ENCODE assay signal across 1 cellular context in the genomic region with DNA sequence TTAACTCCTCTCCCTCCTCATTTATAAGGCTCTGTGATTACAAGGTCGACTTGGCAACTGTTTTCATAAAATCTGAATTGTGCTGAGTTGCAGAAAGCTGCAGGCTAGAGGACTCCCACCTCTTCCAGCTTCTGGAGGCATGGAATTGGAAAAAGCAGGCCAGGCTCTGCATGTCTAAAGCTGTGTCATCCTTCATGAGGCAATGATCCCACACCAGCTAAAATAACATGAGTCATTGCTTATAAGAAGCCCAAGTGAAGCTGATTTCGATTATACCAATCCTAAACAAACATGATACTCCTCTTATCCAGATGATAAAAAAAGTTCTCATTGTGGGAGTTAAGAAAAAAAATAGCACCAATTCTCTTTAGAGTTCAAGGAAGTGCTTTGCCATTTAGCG.
TF ChIP-seq lines count a peak whose summit lies in the region.

No MANE protein-coding gene starts in this region.

TF ChIP-seq in K562, 482 proteins besides CTCF, POLR2A, EP300 and RAD21 (continued from another document):
- TF ChIP-seq ZBTB2 (IDR thresholded peaks at IDR 0.05), result no peak
- no peak for TF ChIP-seq FOXA1 (IDR thresholded peaks at IDR 0.05; ENCODE audit: borderline replicate concordance)
- TF ChIP-seq FOXA3 (CRISPR knock-in tag; conservative IDR thresholded peaks at IDR 0.05 in 1 of 2, IDR thresholded peaks at IDR 0.05 in 1 of 2), result 0 out of 4 replicates have a peak, but pooled peaks of 1 of the 2 experiments have one; percentile 26
- TF ChIP-seq ATF2 (CRISPR knock-in tag; IDR thresholded peaks at IDR 0.05), result no peak
- TF ChIP-seq CEBPB (tag; IDR thresholded peaks at IDR 0.05), result peak; percentile 83
- TF ChIP-seq MCM7 (IDR thresholded peaks at IDR 0.05), result no peak
TF ChIP-seq in K562: peak in this region for 22.
